In genomic region chr3:105598047-105598796, GRCh38 we compare ENCODE assay signal across 11 cellular contexts.
DNase-seq lines count a peak whose midpoint lies in the region; ATAC-seq, FAIRE-seq and TF ChIP-seq lines count a peak whose summit lies in the region.
"Had no signal": no experiment of that assay in that cellular context is flagged by ENCODE, and none has a peak within 500 bp of the region (broad histone marks: within the 10 kb centered on the region; RNA-seq: fewer than 3 reads in every experiment).

No MANE protein-coding gene starts in this region.

- H3K79me2 ChIP-seq in mesendoderm (ENCODE audit: control insufficient read depth, insufficient read depth, low read length) = no peaks in the 10 kb centered on the region
- H3K79me2 ChIP-seq: parathyroid adenoma had no signal

- H3K4ac ChIP-seq in mesendoderm (ENCODE audit: low read depth, low read length) = no peak overlapping the region

- H3K56ac ChIP-seq in mesendoderm (ENCODE audit: low read length) = no peak overlapping the region

- no peak overlapping the region for H3K18ac ChIP-seq in mesendoderm (ENCODE audit: low read length)

- no peak for ATAC-seq in HG02642 (IDR thresholded peaks at IDR 0.05; ENCODE audit: poor library complexity, unreplicated experiment)
- no peak for ATAC-seq in left cardiac atrium
- ATAC-seq in GM21619 (IDR thresholded peaks at IDR 0.05; ENCODE audit: unreplicated experiment) = no peak

- no peaks in the 10 kb centered on the region for H3K4me1 ChIP-seq in mesendoderm (ENCODE audit: control insufficient read depth, low read depth, low read length)
- H3K4me1 ChIP-seq: parathyroid adenoma, upper lobe of left lung had no signal

- no peak overlapping the region for H2BK5ac ChIP-seq in mesendoderm (ENCODE audit: low read length)

- no peaks in the 10 kb centered on the region for H3K4me1 Mint-ChIP-seq in mesothelial cell of epicardium

- FAIRE-seq in bronchial epithelial cell (lab: Jason Lieb, UNC) = peak; percentile 79

- intact Hi-C loops in left cardiac atrium (cut with DNase I) = no loop called here

- H3K27me3 ChIP-seq in bronchial epithelial cell (ENCODE audit: control insufficient read depth, insufficient read depth, low read length) = no peaks in the 10 kb centered on the region
- H3K27me3 ChIP-seq in mesendoderm (ENCODE audit: insufficient read depth, low read length, poor library complexity) = no peaks in the 10 kb centered on the region
- H3K27me3 ChIP-seq: upper lobe of left lung had no signal

- H3K4me2 ChIP-seq in mesendoderm (ENCODE audit: low read length) = no peak overlapping the region

- H2AK5ac ChIP-seq in mesendoderm (ENCODE audit: low read length) = no peak overlapping the region

- DNase-seq in Daoy (ENCODE audit: low read depth) = peak; percentile 78
- peak; percentile 98 for DNase-seq in M059J (ENCODE audit: low read depth)
- DNase-seq in bronchial epithelial cell (ENCODE audit: low read depth) = peak; percentile 96
- DNase-seq in mesendoderm = peak; percentile 75
- no peak for DNase-seq in left cardiac atrium
- DNase-seq in mesothelial cell of epicardium (ENCODE audit: low spot score in 2 of 2, unreplicated experiment in 2 of 2) = no peak
- DNase-seq: NCI-H1436, upper lobe of left lung had no signal

- no peak overlapping the region for H3K27ac Mint-ChIP-seq in mesothelial cell of epicardium

- peaks cover 8% of the 10 kb centered on the region for H3K9me3 Mint-ChIP-seq in mesothelial cell of epicardium

- WGBS in mesendoderm (ENCODE audit: extremely low coverage, insufficient coverage, low lambda C conversion rate) = no CpG with 5 or more reads among the region's 3 CpGs

- H3K36me3 ChIP-seq in bronchial epithelial cell (ENCODE audit: control insufficient read depth, insufficient read depth, low read length) = no peaks in the 10 kb centered on the region
- no peaks in the 10 kb centered on the region for H3K36me3 ChIP-seq in mesendoderm (ENCODE audit: control insufficient read depth, insufficient read depth, low read length)
- H3K36me3 ChIP-seq: upper lobe of left lung had no signal

- no peak overlapping the region for H3K9ac ChIP-seq in mesendoderm (ENCODE audit: low read length)
- H3K9ac ChIP-seq: parathyroid adenoma had no signal

- H3K79me1 ChIP-seq in mesendoderm (ENCODE audit: low read length) = no peaks in the 10 kb centered on the region

- H3K4me3 Mint-ChIP-seq in mesothelial cell of epicardium = no peak overlapping the region

- no peak overlapping the region for H3K27ac ChIP-seq in mesendoderm (ENCODE audit: low read depth, low read length)
- H3K27ac ChIP-seq: parathyroid adenoma, upper lobe of left lung had no signal

- H3K27me3 Mint-ChIP-seq in mesothelial cell of epicardium (ENCODE audit: low read depth) = no peaks in the 10 kb centered on the region

- H3K4me3 ChIP-seq in bronchial epithelial cell (ENCODE audit: low read depth, low read length) (no peak overlapping the region), mesendoderm (ENCODE audit: low read length) (no peak overlapping the region)
- H3K4me3 ChIP-seq: upper lobe of left lung had no signal

- no peaks in the 10 kb centered on the region for H3K36me3 Mint-ChIP-seq in mesothelial cell of epicardium

- H2BK120ac ChIP-seq in mesendoderm (ENCODE audit: low read depth, low read length) = no peak overlapping the region

- no peak overlapping the region for H3K23ac ChIP-seq in mesendoderm (ENCODE audit: low read length)

- TF ChIP-seq CTCF in bronchial epithelial cell (IDR thresholded peaks at IDR 0.05; ENCODE audit: insufficient read depth, low read length, severe bottlenecking) (no peak), mesothelial cell of epicardium (IDR thresholded peaks at IDR 0.05; ENCODE audit: unreplicated experiment) (no peak)

- no peak overlapping the region for H4K8ac ChIP-seq in mesendoderm (ENCODE audit: low read depth, low read length)

- H4K5ac ChIP-seq in mesendoderm (ENCODE audit: low read length) = no peak overlapping the region

- no peak overlapping the region for H2BK15ac ChIP-seq in mesendoderm (replicated peaks; ENCODE audit: low read depth)

Comparison
In these comparisons a context has a peak if more than half of its experiments do, and no peak if none do; other contexts are left out.
1. DNase-seq: peak in Daoy (single experiment), M059J (single experiment), bronchial epithelial cell (single experiment) and mesendoderm (single experiment); none in left cardiac atrium (single experiment) and mesothelial cell of epicardium (0 of 2).